In the genomic region with DNA sequence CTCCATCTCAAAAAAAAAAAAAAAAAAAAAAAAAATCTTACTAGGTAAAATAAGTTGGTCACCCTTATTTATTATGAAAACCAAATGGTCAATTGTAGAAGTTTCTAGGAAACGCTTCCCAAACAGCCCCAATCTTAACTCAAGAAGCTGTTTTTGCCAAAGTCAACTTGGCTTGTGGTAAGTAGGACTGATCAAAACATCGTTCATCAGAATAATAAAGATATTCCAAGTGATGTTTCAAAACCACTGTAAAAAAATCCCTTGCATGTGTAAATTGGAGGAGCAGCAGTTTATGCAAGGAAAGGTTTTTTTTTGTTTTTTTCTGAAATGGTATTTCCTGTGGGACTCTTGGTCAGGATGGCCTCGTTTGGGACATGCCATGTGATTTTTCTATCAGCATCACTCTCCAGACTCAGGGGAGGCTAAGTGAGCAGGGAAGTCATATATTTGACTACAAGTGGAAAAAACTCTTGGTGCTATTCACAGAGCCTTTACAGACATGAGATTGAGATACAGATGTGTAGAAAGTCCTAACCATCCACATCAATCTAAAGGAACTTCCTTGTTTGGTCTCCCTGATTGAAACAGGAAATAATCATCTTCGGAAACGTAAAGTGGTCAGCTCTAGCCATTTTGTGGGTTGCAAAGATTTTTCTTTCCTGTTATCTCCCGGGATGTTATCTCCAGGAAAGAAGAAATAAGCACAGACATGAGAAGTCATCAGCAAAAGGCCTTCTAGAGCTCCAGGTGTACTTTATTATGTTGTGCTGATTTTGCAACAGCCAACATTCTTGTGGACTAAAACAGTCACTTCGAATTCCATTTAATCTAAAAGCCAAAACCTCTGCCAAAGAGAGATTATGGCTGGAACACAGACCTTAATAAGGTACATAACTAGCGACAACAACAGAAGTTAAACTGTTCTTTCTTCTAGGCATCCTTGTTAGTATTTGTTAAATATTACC, we compare ENCODE assay signal across 15 cellular contexts.
DNase-seq lines count a peak whose midpoint lies in the region; ATAC-seq, FAIRE-seq and TF ChIP-seq lines count a peak whose summit lies in the region.
"Had no signal": no experiment of that assay in that cellular context is flagged by ENCODE, and none has a peak within 500 bp of the region (broad histone marks: within the 10 kb centered on the region; RNA-seq: fewer than 3 reads in every experiment).

No MANE protein-coding gene starts in this region.

- no peaks in the 10 kb centered on the region for H3K27me3 ChIP-seq in gastroesophageal sphincter
- no peaks in the 10 kb centered on the region for H3K27me3 ChIP-seq in smooth muscle cell (ENCODE audit: low read depth)
- H3K27me3 ChIP-seq in HAP-1 (ENCODE audit: low read depth): no peaks in the 10 kb centered on the region

- H3K9ac ChIP-seq in smooth muscle cell (ENCODE audit: low read depth): no peak overlapping the region

- H3K4me2 ChIP-seq in smooth muscle cell: no peak overlapping the region
- H3K4me2 ChIP-seq: PC-9 had no signal

- no peak for TF ChIP-seq POLR2A in gastroesophageal sphincter (IDR thresholded peaks at IDR 0.05)

- in situ Hi-C loops in HAP-1 (cut with MboI; ENCODE audit: low sequenced_read_pairs): no loop called here

- TF ChIP-seq CTCF in gastroesophageal sphincter (IDR thresholded peaks at IDR 0.05): no peak
- TF ChIP-seq CTCF in smooth muscle cell (IDR thresholded peaks at IDR 0.05; ENCODE audit: borderline replicate concordance, insufficient read depth, poor library complexity, severe bottlenecking): no peak

- peak; percentile 26 for FAIRE-seq in GM19239 (lab: Jason Lieb, UNC)

- H3K9me3 ChIP-seq in gastroesophageal sphincter (no peaks in the 10 kb centered on the region), smooth muscle cell (replicated peaks; ENCODE audit: low read depth) (no peaks in the 10 kb centered on the region), HAP-1 (no peaks in the 10 kb centered on the region)

- peak; percentile 65 for ATAC-seq in gastroesophageal sphincter

- H3K4me3 ChIP-seq in gastroesophageal sphincter (no peak overlapping the region), smooth muscle cell (no peak overlapping the region), HAP-1 (no peak overlapping the region)
- H3K4me3 ChIP-seq: PC-9 had no signal

- no peaks in the 10 kb centered on the region for H3K79me2 ChIP-seq in smooth muscle cell (ENCODE audit: low read depth)

- TF ChIP-seq EP300 in gastroesophageal sphincter (IDR thresholded peaks at IDR 0.05): no peak

- peak overlapping the region in 3 of 4 donors; percentile 33 to 56 (median 49) for H3K27ac ChIP-seq in gastroesophageal sphincter
- peak overlapping the region; percentile 27 for H3K27ac ChIP-seq in smooth muscle cell (ENCODE audit: low read depth)
- H3K27ac ChIP-seq: PC-9 had no signal

- 16 to 41% methylated on average over 8 of the region's 8 CpGs for WGBS in gastroesophageal sphincter (ENCODE audit: low coverage in 1 of 2), 2 donors
- 59% methylated on average over 8 of the region's 8 CpGs for WGBS in smooth muscle cell (ENCODE audit: low lambda C conversion rate)

- DNase-seq in GM19239 (ENCODE audit: insufficient read length, low spot score): no peak
- peak; percentile 85 for DNase-seq in amniotic epithelial cell (ENCODE audit: low read depth)
- DNase-seq in smooth muscle cell (lab: John Stamatoyannopoulos, UW; ENCODE audit: unreplicated experiment): no peak
- no peak for DNase-seq in T-helper 9 cell
- DNase-seq in stimulated activated naive CD4-positive, alpha-beta T cell treated with Interleukin-2 at 50 U/mL for 16 hours (lab: John Stamatoyannopoulos, UW): no peak
- no peak for DNase-seq in HAP-1 (ENCODE audit: low spot score in 2 of 2)
- DNase-seq: activated CD4-positive, alpha-beta memory T cell treated with anti-CD3 and anti-CD28 coated beads for 36 hours; activated T-cell treated with anti-CD3 and anti-CD28 coated beads, Interleukin-2, amount 50 U/mL, for 48 hours; CD4-positive, alpha-beta memory T cell; endodermal cell; NCI-H1092; NCI-H774; nephron progenitor cell; PC-9 had no signal

- no peaks in the 10 kb centered on the region for H3F3A ChIP-seq in smooth muscle cell (ENCODE audit: low read depth)

- H4K20me1 ChIP-seq in smooth muscle cell (ENCODE audit: low read depth): no peaks in the 10 kb centered on the region

- H2AFZ ChIP-seq in smooth muscle cell (ENCODE audit: low read depth): no peak overlapping the region
- H2AFZ ChIP-seq: PC-9 had no signal

- H3K4me1 ChIP-seq in gastroesophageal sphincter: peaks cover 0 to 14% (median 5%) of the 10 kb centered on the region in 3 donors
- H3K4me1 ChIP-seq in smooth muscle cell (ENCODE audit: low read depth): peaks cover 5% of the 10 kb centered on the region
- no peaks in the 10 kb centered on the region for H3K4me1 ChIP-seq in HAP-1

- H3K36me3 ChIP-seq in gastroesophageal sphincter: no peaks in the 10 kb centered on the region
- no peaks in the 10 kb centered on the region for H3K36me3 ChIP-seq in smooth muscle cell (ENCODE audit: low read depth)
- no peaks in the 10 kb centered on the region for H3K36me3 ChIP-seq in HAP-1 (replicated peaks)
